ENCODE assay signal across 25 cellular contexts in genomic region chr21:32055305-32055704, GRCh38.
"Had no signal": no experiment of that assay in that cellular context is flagged by ENCODE, and none has a peak within 500 bp of the region (broad histone marks: within the 10 kb centered on the region; RNA-seq: fewer than 3 reads in every experiment).

No MANE protein-coding gene starts in this region.

- H3K27ac Mint-ChIP-seq: activated CD4-positive, alpha-beta memory T cell treated with anti-CD3 and anti-CD28 coated beads, Interleukin-2, amount 10 ng/mL, durations not matched to agents 7 days and 5 days; activated CD4-positive, alpha-beta T cell treated with anti-CD3 and anti-CD28 coated beads, Interleukin-2, amount 10 ng/mL, durations not matched to agents 24 days and 14 days; activated naive CD4-positive, alpha-beta T cell treated with anti-CD3 and anti-CD28 coated beads, Interleukin-2, amount 10 ng/mL, durations not matched to agents 7 days and 5 days; activated T-cell treated with anti-CD3 and anti-CD28 coated beads, Interleukin-2, amount 50 U/mL, for 72 hours; endodermal cell; memory B cell; progenitor cell of endocrine pancreas had no signal

- H3K36me3 Mint-ChIP-seq: activated naive CD4-positive, alpha-beta T cell treated with anti-CD3 and anti-CD28 coated beads, Interleukin-2, amount 10 ng/mL, durations not matched to agents 7 days and 5 days; memory B cell had no signal

- H3K4me3 Mint-ChIP-seq: activated CD4-positive, alpha-beta memory T cell treated with anti-CD3 and anti-CD28 coated beads, Interleukin-2, amount 10 ng/mL, durations not matched to agents 7 days and 5 days; activated CD4-positive, alpha-beta T cell treated with anti-CD3 and anti-CD28 coated beads, Interleukin-2, amount 10 ng/mL, durations not matched to agents 24 days and 14 days; activated naive CD4-positive, alpha-beta T cell treated with anti-CD3 and anti-CD28 coated beads, Interleukin-2, amount 10 ng/mL, durations not matched to agents 7 days and 5 days; activated T-cell treated with anti-CD3 and anti-CD28 coated beads, Interleukin-2, amount 50 U/mL, for 72 hours; endodermal cell; memory B cell; neural crest cell had no signal

- H3K27ac ChIP-seq: adrenal gland, breast epithelium, colonic mucosa, epithelial cell of prostate, heart right ventricle, spleen, testis had no signal

- H3K9me3 Mint-ChIP-seq: activated CD4-positive, alpha-beta T cell treated with anti-CD3 and anti-CD28 coated beads, Interleukin-2, amount 10 ng/mL, durations not matched to agents 24 days and 14 days had no signal

- FAIRE-seq: astrocyte, keratinocyte had no signal

- H3K27me3 ChIP-seq: adrenal gland, breast epithelium, colonic mucosa, heart right ventricle, testis had no signal

- H3K4me3 ChIP-seq: adrenal gland, breast epithelium, colonic mucosa, heart right ventricle, mucosa of descending colon, spleen, testis had no signal

- H3K27me3 Mint-ChIP-seq: activated CD4-positive, alpha-beta memory T cell treated with anti-CD3 and anti-CD28 coated beads, Interleukin-2, amount 10 ng/mL, durations not matched to agents 7 days and 5 days; activated CD4-positive, alpha-beta T cell treated with anti-CD3 and anti-CD28 coated beads, Interleukin-2, amount 10 ng/mL, durations not matched to agents 24 days and 14 days; activated naive CD4-positive, alpha-beta T cell treated with anti-CD3 and anti-CD28 coated beads, Interleukin-2, amount 10 ng/mL, durations not matched to agents 7 days and 5 days; progenitor cell of endocrine pancreas had no signal

- H3K4me1 Mint-ChIP-seq: activated CD4-positive, alpha-beta memory T cell treated with anti-CD3 and anti-CD28 coated beads, Interleukin-2, amount 10 ng/mL, durations not matched to agents 7 days and 5 days; activated CD4-positive, alpha-beta T cell treated with anti-CD3 and anti-CD28 coated beads, Interleukin-2, amount 10 ng/mL, durations not matched to agents 24 days and 14 days; activated naive CD4-positive, alpha-beta T cell treated with anti-CD3 and anti-CD28 coated beads, Interleukin-2, amount 10 ng/mL, durations not matched to agents 7 days and 5 days; endodermal cell; memory B cell; neural crest cell had no signal

- DNase-seq: activated CD4-positive, alpha-beta memory T cell treated with anti-CD3 and anti-CD28 coated beads, Interleukin-2, amount 10 ng/mL, durations not matched to agents 7 days and 5 days; activated CD4-positive, alpha-beta T cell treated with anti-CD3 and anti-CD28 coated beads, Interleukin-2, amount 10 ng/mL, durations not matched to agents 24 days and 14 days; activated effector memory CD4-positive, alpha-beta T cell treated with Interleukin-2 at 50 U/mL for 16 hours; activated naive CD4-positive, alpha-beta T cell treated with anti-CD3 and anti-CD28 coated beads, Interleukin-2, amount 10 ng/mL, durations not matched to agents 7 days and 5 days; activated T-cell treated with anti-CD3 and anti-CD28 coated beads, Interleukin-2, amount 50 U/mL, for 72 hours; adrenal gland; colonic mucosa; endodermal cell; foreskin fibroblast; heart right ventricle; left colon; mucosa of descending colon; retina; spleen; stimulated activated CD4-positive, alpha-beta T cell treated with anti-CD3 and anti-CD28 coated beads, Interleukin-4, amount 100 ng/mL, for 1 hour; stimulated activated naive CD4-positive, alpha-beta T cell; testis; trophoblast cell had no signal
